13 cellular contexts compared by ENCODE assay signal in the genomic region with DNA sequence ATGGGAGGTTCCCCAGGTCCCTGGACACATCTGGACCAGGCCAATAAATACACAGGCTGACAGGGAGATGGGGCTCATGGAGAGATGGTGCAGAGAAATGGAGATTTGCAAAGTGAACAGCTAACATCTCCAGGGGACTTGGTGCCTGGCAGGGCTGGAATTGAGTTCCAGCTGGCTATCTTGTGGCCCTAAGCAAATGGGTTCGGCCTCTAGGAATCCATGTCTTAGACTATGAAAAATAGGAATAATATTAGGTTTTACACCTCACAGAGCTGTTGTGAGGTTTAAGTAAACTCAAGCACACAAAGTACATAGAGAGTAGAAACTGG.
DNase-seq lines count a peak whose midpoint lies in the region; ATAC-seq and TF ChIP-seq lines count a peak whose summit lies in the region.
"Had no signal": no experiment of that assay in that cellular context is flagged by ENCODE, and none has a peak within 500 bp of the region (broad histone marks: within the 10 kb centered on the region; RNA-seq: fewer than 3 reads in every experiment).

No MANE protein-coding gene starts in this region.

- H3K4me1 ChIP-seq in GM23338 (ENCODE audit: insufficient read depth) (no peaks in the 10 kb centered on the region; the same call in 1 of the 2 replicates), mesodermal cell (ENCODE audit: control insufficient read depth, insufficient read depth, low read length, poor library complexity, severe bottlenecking) (peaks cover 26% of the 10 kb centered on the region)
- H3K4me1 ChIP-seq: Peyer's patch had no signal

- H3K4me2 ChIP-seq in GM23338 = no peak overlapping the region

- TF ChIP-seq CTCF in GM23338 (conservative IDR thresholded peaks at IDR 0.05; ENCODE audit: low read depth in 2 of 2) (no peak), brain (conservative IDR thresholded peaks at IDR 0.05) (no peak)

- H4K20me1 ChIP-seq in GM23338 (replicated peaks; ENCODE audit: insufficient read depth) = no peaks in the 10 kb centered on the region

- peaks cover 9% of the 10 kb centered on the region for H3K27me3 Mint-ChIP-seq in GM23338 (ENCODE audit: insufficient read depth, low read depth, poor library complexity)
- H3K27me3 Mint-ChIP-seq in brain = no peaks in the 10 kb centered on the region
- no peaks in the 10 kb centered on the region for H3K27me3 Mint-ChIP-seq in effector memory CD8-positive, alpha-beta T cell
- no peaks in the 10 kb centered on the region for H3K27me3 Mint-ChIP-seq in activated naive CD8-positive, alpha-beta T cell treated with anti-CD3 and anti-CD28 coated beads for 36 hours
- H3K27me3 Mint-ChIP-seq in natural killer cell treated with Interleukin-12 subunit alpha and Interleukin-12 subunit beta and Interleukin-15 and Interleukin-18, amount 100 ng/mL, for 72 hours = no peaks in the 10 kb centered on the region

- no peaks in the 10 kb centered on the region for H3K79me2 ChIP-seq in GM23338 (replicated peaks; ENCODE audit: insufficient read depth)

- H3F3A ChIP-seq in GM23338 (replicated peaks; ENCODE audit: low read depth) = no peaks in the 10 kb centered on the region

- H3K9me2 ChIP-seq in GM23338 (ENCODE audit: insufficient read depth) = no peaks in the 10 kb centered on the region

- H3K4me3 Mint-ChIP-seq in GM23338 (no peak overlapping the region), brain (peak overlapping the region in 4 of 5 experiments; percentile 31 to 66 (median 48))
- H3K4me3 Mint-ChIP-seq in effector memory CD8-positive, alpha-beta T cell = no peak overlapping the region
- H3K4me3 Mint-ChIP-seq in activated naive CD8-positive, alpha-beta T cell treated with anti-CD3 and anti-CD28 coated beads for 36 hours = no peak overlapping the region
- H3K4me3 Mint-ChIP-seq in natural killer cell treated with Interleukin-12 subunit alpha and Interleukin-12 subunit beta and Interleukin-15 and Interleukin-18, amount 100 ng/mL, for 72 hours = no peak overlapping the region
- H3K4me3 Mint-ChIP-seq: CD4-positive, CD25-positive, alpha-beta regulatory T cell had no signal

- H3K36me3 ChIP-seq in GM23338 (ENCODE audit: insufficient read depth) (no peaks in the 10 kb centered on the region), mesodermal cell (ENCODE audit: control insufficient read depth, insufficient read depth, low read length) (no peaks in the 10 kb centered on the region)
- H3K36me3 ChIP-seq: BE2C, Peyer's patch had no signal

- H3K4me3 ChIP-seq in GM23338 (no peak overlapping the region), mesodermal cell (ENCODE audit: extremely low read depth, insufficient read depth, low read length, poor library complexity, severe bottlenecking) (no peak overlapping the region)
- H3K4me3 ChIP-seq: Peyer's patch had no signal

- H3K9me3 Mint-ChIP-seq in GM23338 (peaks cover 3% of the 10 kb centered on the region; the same call in 1 of the 3 replicates), brain (peaks cover 0 to 3% (median 0%) of the 10 kb centered on the region in 5 experiments)
- no peaks in the 10 kb centered on the region for H3K9me3 Mint-ChIP-seq in effector memory CD8-positive, alpha-beta T cell
- H3K9me3 Mint-ChIP-seq in activated naive CD8-positive, alpha-beta T cell treated with anti-CD3 and anti-CD28 coated beads for 36 hours = no peaks in the 10 kb centered on the region
- no peaks in the 10 kb centered on the region for H3K9me3 Mint-ChIP-seq in natural killer cell treated with Interleukin-12 subunit alpha and Interleukin-12 subunit beta and Interleukin-15 and Interleukin-18, amount 100 ng/mL, for 72 hours
- H3K9me3 Mint-ChIP-seq: CD4-positive, CD25-positive, alpha-beta regulatory T cell had no signal

- no peaks in the 10 kb centered on the region for H3K9me3 ChIP-seq in mesodermal cell (ENCODE audit: control insufficient read depth, low read length)
- H3K9me3 ChIP-seq: BE2C, Peyer's patch had no signal

- no peak for ATAC-seq in GM23338
- no peak for ATAC-seq in effector memory CD8-positive, alpha-beta T cell (replicated peaks)
- no peak for ATAC-seq in GM21786 (IDR thresholded peaks at IDR 0.05; ENCODE audit: unreplicated experiment)
- ATAC-seq in natural killer cell treated with Interleukin-12 subunit alpha and Interleukin-12 subunit beta and Interleukin-15 and Interleukin-18, amount 100 ng/mL, for 72 hours = no peak

- no peaks in the 10 kb centered on the region for H3K36me3 Mint-ChIP-seq in GM23338 (ENCODE audit: low read depth)
- no peaks in the 10 kb centered on the region for H3K36me3 Mint-ChIP-seq in brain
- H3K36me3 Mint-ChIP-seq in effector memory CD8-positive, alpha-beta T cell (ENCODE audit: insufficient read depth) = no peaks in the 10 kb centered on the region
- no peaks in the 10 kb centered on the region for H3K36me3 Mint-ChIP-seq in activated naive CD8-positive, alpha-beta T cell treated with anti-CD3 and anti-CD28 coated beads for 36 hours
- no peaks in the 10 kb centered on the region for H3K36me3 Mint-ChIP-seq in natural killer cell treated with Interleukin-12 subunit alpha and Interleukin-12 subunit beta and Interleukin-15 and Interleukin-18, amount 100 ng/mL, for 72 hours
- H3K36me3 Mint-ChIP-seq: CD4-positive, CD25-positive, alpha-beta regulatory T cell had no signal

- no peak overlapping the region for H2AFZ ChIP-seq in GM23338

- H3K27ac ChIP-seq in GM23338 (ENCODE audit: low read depth) (peak overlapping the region; percentile 63; the same call in 1 of the 2 replicates), mesodermal cell (ENCODE audit: low read depth, low read length, severe bottlenecking) (peak overlapping the region; percentile 23), substantia nigra (ENCODE audit: low read depth, low read length, poor library complexity, severe bottlenecking) (peak overlapping the region; percentile 62)
- H3K27ac ChIP-seq: Peyer's patch had no signal

- no CpG with 5 or more reads among the region's 1 CpG for WGBS in mesodermal cell (ENCODE audit: insufficient coverage in 2 of 2), 2 experiments

- H3K4me1 Mint-ChIP-seq in GM23338 (peaks cover 9% of the 10 kb centered on the region; the same call in 1 of the 3 replicates), brain (peaks cover 51% of the 10 kb centered on the region)
- H3K4me1 Mint-ChIP-seq in effector memory CD8-positive, alpha-beta T cell (ENCODE audit: low read depth in 2 of 2) = peaks cover 2 to 6% of the 10 kb centered on the region in 2 donors
- peaks cover 15% of the 10 kb centered on the region for H3K4me1 Mint-ChIP-seq in activated naive CD8-positive, alpha-beta T cell treated with anti-CD3 and anti-CD28 coated beads for 36 hours
- peaks cover 14% of the 10 kb centered on the region in 2 donors for H3K4me1 Mint-ChIP-seq in natural killer cell treated with Interleukin-12 subunit alpha and Interleukin-12 subunit beta and Interleukin-15 and Interleukin-18, amount 100 ng/mL, for 72 hours (ENCODE audit: low read depth in 2 of 2)
- H3K4me1 Mint-ChIP-seq: CD4-positive, CD25-positive, alpha-beta regulatory T cell had no signal

- DNase-seq in GM23338 (ENCODE audit: low spot score) (no peak), substantia nigra (lab: John Stamatoyannopoulos, UW) (no peak)
- no peak for DNase-seq in effector memory CD8-positive, alpha-beta T cell
- DNase-seq in activated naive CD8-positive, alpha-beta T cell treated with anti-CD3 and anti-CD28 coated beads for 36 hours = no peak
- no peak for DNase-seq in natural killer cell treated with Interleukin-12 subunit alpha and Interleukin-12 subunit beta and Interleukin-15 and Interleukin-18, amount 100 ng/mL, for 72 hours (ENCODE audit: low spot score)
- DNase-seq: CD4-positive, CD25-positive, alpha-beta regulatory T cell; DND-41; NCI-H2081 treated with DMSO at 0.1 percent for 48 hours; Peyer's patch had no signal

- no peak overlapping the region for H3K27ac Mint-ChIP-seq in GM23338
- peak overlapping the region; percentile 85 to 96 (median 95) for H3K27ac Mint-ChIP-seq in brain
- no peak overlapping the region for H3K27ac Mint-ChIP-seq in effector memory CD8-positive, alpha-beta T cell
- no peak overlapping the region for H3K27ac Mint-ChIP-seq in activated naive CD8-positive, alpha-beta T cell treated with anti-CD3 and anti-CD28 coated beads for 36 hours
- H3K27ac Mint-ChIP-seq in natural killer cell treated with Interleukin-12 subunit alpha and Interleukin-12 subunit beta and Interleukin-15 and Interleukin-18, amount 100 ng/mL, for 72 hours = no peak overlapping the region

- no peaks in the 10 kb centered on the region for H3K27me3 ChIP-seq in GM23338 (ENCODE audit: insufficient read depth)
- H3K27me3 ChIP-seq: BE2C, Peyer's patch had no signal

TF ChIP-seq in GM23338, 12 proteins besides CTCF, POLR2A, EP300 and RAD21:
- no peak for TF ChIP-seq EZH2 (IDR thresholded peaks at IDR 0.05; ENCODE audit: low read depth, unreplicated experiment)
- TF ChIP-seq NANOG (IDR thresholded peaks at IDR 0.05; ENCODE audit: borderline replicate concordance) = no peak
- TF ChIP-seq ZNF114 (CRISPR knock-in tag; IDR thresholded peaks at IDR 0.05) = no peak
- no peak for TF ChIP-seq ZNF331 (CRISPR knock-in tag; IDR thresholded peaks at IDR 0.05; ENCODE audit: low read depth)
- TF ChIP-seq STAT1 (IDR thresholded peaks at IDR 0.05; ENCODE audit: unreplicated experiment) = no peak
- no peak for TF ChIP-seq CREB1 (CRISPR knock-in tag; IDR thresholded peaks at IDR 0.05; ENCODE audit: low read depth)
- no peak for TF ChIP-seq JUNB (IDR thresholded peaks at IDR 0.05; ENCODE audit: unreplicated experiment)
- TF ChIP-seq EZH2phosphoT487 (IDR thresholded peaks at IDR 0.05; ENCODE audit: unreplicated experiment) = no peak

Comparison
In these comparisons a context has a peak if more than half of its experiments do, and no peak if none do; other contexts are left out.
1. H3K27ac Mint-ChIP-seq: peak in brain (5 of 5); none in GM23338 (single experiment), effector memory CD8-positive, alpha-beta T cell (0 of 2), activated naive CD8-positive, alpha-beta T cell treated with anti-CD3 and anti-CD28 coated beads for 36 hours (single experiment) and natural killer cell treated with Interleukin-12 subunit alpha and Interleukin-12 subunit beta and Interleukin-15 and Interleukin-18, amount 100 ng/mL, for 72 hours (0 of 2).
2. H3K4me3 Mint-ChIP-seq: peak in brain (4 of 5); none in GM23338 (single experiment), effector memory CD8-positive, alpha-beta T cell (0 of 2), activated naive CD8-positive, alpha-beta T cell treated with anti-CD3 and anti-CD28 coated beads for 36 hours (single experiment) and natural killer cell treated with Interleukin-12 subunit alpha and Interleukin-12 subunit beta and Interleukin-15 and Interleukin-18, amount 100 ng/mL, for 72 hours (single experiment).
3. Peak in every context shown above with its lines, with median percentiles within 50 percentile points of each other: H3K27ac ChIP-seq.